ENCODE assay signal across 11 cellular contexts in the genomic region with DNA sequence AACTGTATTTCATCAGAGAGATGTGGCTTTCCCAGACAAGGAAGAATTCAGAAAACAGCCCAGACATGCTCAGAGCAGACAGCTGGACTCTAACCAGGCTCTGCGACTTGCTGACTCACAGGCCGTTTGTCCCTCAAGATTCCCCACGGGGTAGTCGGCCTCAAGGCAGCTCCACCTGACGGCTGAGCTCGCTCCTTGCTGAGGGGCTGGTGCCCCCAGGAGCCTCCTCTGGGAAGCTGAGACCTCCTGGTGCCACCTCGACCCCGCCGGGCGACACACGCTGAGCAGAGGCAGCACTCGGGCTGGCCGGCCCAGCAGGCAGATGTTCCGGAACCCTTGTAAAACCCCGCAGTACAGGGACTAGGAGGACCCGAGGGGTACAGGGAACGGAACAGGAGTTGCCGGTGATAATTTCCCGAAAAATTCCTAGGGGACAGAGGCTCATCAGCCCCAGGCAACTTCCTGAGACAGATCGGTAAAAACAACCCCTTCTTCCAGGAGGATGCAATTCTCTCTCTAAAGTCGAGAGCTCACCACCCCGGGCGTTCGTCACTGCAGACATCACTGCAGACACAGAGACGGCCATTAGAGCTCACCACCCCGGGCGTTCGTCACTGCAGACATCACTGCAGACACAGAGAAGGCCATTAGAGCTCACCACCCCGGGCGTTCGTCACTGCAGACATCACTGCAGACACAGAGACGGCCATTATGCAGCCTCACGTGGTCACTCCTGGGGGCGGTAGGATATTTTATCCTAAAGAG. TPM values are rescaled to one million over a fixed set of nuclear protein-coding genes. Genes with fewer than 3 reads are reported as not detected.
DNase-seq lines count a peak whose midpoint lies in the region; ATAC-seq and TF ChIP-seq lines count a peak whose summit lies in the region.
"Had no signal": no experiment of that assay in that cellular context is flagged by ENCODE, and none has a peak within 500 bp of the region (broad histone marks: within the 10 kb centered on the region; RNA-seq: fewer than 3 reads in every experiment).

No MANE protein-coding gene starts in this region.

- intact Hi-C loops in adrenal gland (cut with DNase I) (no loop called here), ovary (cut with DNase I) (loop anchor here in 2 of 4 donors (10.0 kb wide), 1 partner anchor 52 kb away; no protein-coding TSS in a partner anchor)

- no peaks in the 10 kb centered on the region for H3K36me3 Mint-ChIP-seq in glutamatergic neuron (ENCODE audit: unreplicated experiment)
- H3K36me3 Mint-ChIP-seq: naive B cell, T-cell had no signal

- H3K27ac ChIP-seq in adrenal gland = peak overlapping the region; percentile 74 to 98 (median 88)
- H3K27ac ChIP-seq in ovary = peak overlapping the region; percentile 57 to 93

- H3K27ac Mint-ChIP-seq in glutamatergic neuron (ENCODE audit: unreplicated experiment) = peak overlapping the region; percentile 95

- H3K4me3 Mint-ChIP-seq in glutamatergic neuron (ENCODE audit: unreplicated experiment) = peak overlapping the region; percentile 73
- H3K4me3 Mint-ChIP-seq: naive B cell had no signal

- H3K27me3 Mint-ChIP-seq in glutamatergic neuron (ENCODE audit: unreplicated experiment) = peaks cover 5% of the 10 kb centered on the region

- H3K27me3 ChIP-seq in adrenal gland (no peaks in the 10 kb centered on the region), ovary (no peaks in the 10 kb centered on the region)

- TF ChIP-seq POLR2A in adrenal gland (IDR thresholded peaks at IDR 0.05) (peak; percentile 28 to 48), ovary (IDR thresholded peaks at IDR 0.05) (no peak)

- no peak for TF ChIP-seq CTCF in adrenal gland (IDR thresholded peaks at IDR 0.05)
- TF ChIP-seq CTCF in glutamatergic neuron (IDR thresholded peaks at IDR 0.05; ENCODE audit: partially characterized antibody, unreplicated experiment) = no peak
- TF ChIP-seq CTCF in ovary (IDR thresholded peaks at IDR 0.05) = no peak
- no peak for TF ChIP-seq CTCF in GM20000 (IDR thresholded peaks at IDR 0.05; ENCODE audit: extremely low read depth, missing control alignments)

- 56 to 92% (median 68%) methylated on average over 7 to 34 of the region's 34 CpGs for WGBS in adrenal gland, 4 donors
- 10 to 37% (median 14%) methylated on average over 31 to 34 of the region's 34 CpGs for WGBS in ovary, 3 donors

- H3K4me3 ChIP-seq in adrenal gland (peak overlapping the region in 1 of 4 donors; percentile 55), ovary (peak overlapping the region; percentile 25)

- H3K9me3 Mint-ChIP-seq in glutamatergic neuron (ENCODE audit: unreplicated experiment) = peaks cover 5% of the 10 kb centered on the region
- H3K9me3 Mint-ChIP-seq: T-cell had no signal

- H3K36me3 ChIP-seq in adrenal gland (replicated peaks in 1 of 2) (no peaks in the 10 kb centered on the region), ovary (no peaks in the 10 kb centered on the region)

- peaks cover 47 to 72% of the 10 kb centered on the region in 2 donors for H3K4me1 ChIP-seq in adrenal gland (replicated peaks in 1 of 2)
- peaks cover 26% of the 10 kb centered on the region for H3K4me1 ChIP-seq in ovary (ENCODE audit: insufficient read depth)

- DNase-seq in AG08396 (ENCODE audit: low spot score) = peak; percentile 48
- peak in 6 of 7 donors; percentile 55 to 81 (median 64) for DNase-seq in adrenal gland
- DNase-seq in glutamatergic neuron = no peak
- peak; percentile 51 to 66 (median 62) for DNase-seq in ovary
- no peak for DNase-seq in foreskin melanocyte
- DNase-seq in GM20000 (ENCODE audit: low spot score) = no peak
- no peak for DNase-seq in middle frontal gyrus (ENCODE audit: extremely low spot score, low spot score)
- DNase-seq: GOT3, naive B cell had no signal

- H3K4me1 Mint-ChIP-seq in glutamatergic neuron (ENCODE audit: low read depth, unreplicated experiment) = peaks cover 36% of the 10 kb centered on the region

- TF ChIP-seq EP300 in ovary (IDR thresholded peaks at IDR 0.05) = no peak

- H3K9me3 ChIP-seq in adrenal gland (replicated peaks in 1 of 3) (no peaks in the 10 kb centered on the region), ovary (no peaks in the 10 kb centered on the region)

- no peak for ATAC-seq in HG02610 (IDR thresholded peaks at IDR 0.05; ENCODE audit: unreplicated experiment)
- ATAC-seq: T-cell had no signal

RNA-seq across cellular contexts. Expression of a gene that starts 19.9 kb away (rescaled TPM):
- total RNA-seq in adrenal gland (10 to 100 TPM; 23.5 to 79.2 (median 40.7) TPM), glutamatergic neuron (ENCODE audit: unreplicated experiment) (22.3 TPM), ovary (10 to 100 TPM; 19.4 to 43.8 (median 25.5) TPM)
- polyA plus RNA-seq in adrenal gland (10 to 100 TPM in 1 of 3 donors, 1 to 10 TPM in 2; 7.7 to 19.9 (median 9.3) TPM), ovary (10 to 100 TPM in 1 of 2 donors, 1 to 10 TPM in 1; 5.8 to 15.6 TPM)

Comparison
In these comparisons a context has a peak if more than half of its experiments do, and no peak if none do; other contexts are left out.
1. DNase-seq: peak in AG08396 (single experiment), adrenal gland (6 of 7) and ovary (5 of 5); none in glutamatergic neuron (single experiment), foreskin melanocyte (single experiment), GM20000 (single experiment) and middle frontal gyrus (single experiment).